8 cellular contexts compared by ENCODE assay signal in genomic region chr17:75289122-75289831, GRCh38. TPM values are rescaled to one million over a fixed set of nuclear protein-coding genes. Genes with fewer than 3 reads are reported as not detected.
A peak's percentile ranks its signal among the peaks of the same experiment; 100 is the strongest.
DNase-seq lines count a peak whose midpoint lies in the region; ATAC-seq and TF ChIP-seq lines count a peak whose summit lies in the region.

Gene SLC25A19, minus strand, starts transcription at chr17:75289433. Its CDS starts 2,669 bp downstream, at chr17:75286764.

- H3K9me3 ChIP-seq in parathyroid adenoma (ENCODE audit: control insufficient read depth, low read length) (no peaks in the 10 kb centered on the region), tibial nerve (no peaks in the 10 kb centered on the region)

- H3K79me2 ChIP-seq in parathyroid adenoma, result peaks cover 3% of the 10 kb centered on the region

- no peak within 1 kb of the TSS for H3K9ac ChIP-seq in parathyroid adenoma

- H2AFZ ChIP-seq in parathyroid adenoma, result peak within 1 kb of the TSS; percentile 96

- H3K36me3 ChIP-seq in parathyroid adenoma (ENCODE audit: control insufficient read depth, insufficient read depth, low read length) (no peaks in the 10 kb centered on the region), tibial nerve (peaks cover 0 to 23% (median 0%) of the 10 kb centered on the region in 3 donors)

- H3K27ac ChIP-seq in parathyroid adenoma, result peak within 1 kb of the TSS; percentile 83
- peak within 1 kb of the TSS; percentile 56 to 95 (median 93) for H3K27ac ChIP-seq in tibial nerve

- peak; percentile 58 for TF ChIP-seq CTCF in GM12874 (IDR thresholded peaks at IDR 0.05; ENCODE audit: insufficient read depth, low read depth, low read length)
- no peak for TF ChIP-seq CTCF in parathyroid adenoma (IDR thresholded peaks at IDR 0.05)
- peak in 1 of 5 experiments; percentile 16 for TF ChIP-seq CTCF in tibial nerve (IDR thresholded peaks at IDR 0.05)

- H3K27ac Mint-ChIP-seq in activated naive CD8-positive, alpha-beta T cell treated with anti-CD3 and anti-CD28 coated beads, Interleukin-2, amount 50 U/mL, for 24 hours, result peak within 1 kb of the TSS; percentile 100

- H3K4me1 Mint-ChIP-seq in activated naive CD8-positive, alpha-beta T cell treated with anti-CD3 and anti-CD28 coated beads, Interleukin-2, amount 50 U/mL, for 24 hours, result peaks cover 39% of the 10 kb centered on the region

- peak; percentile 47 to 93 for TF ChIP-seq EP300 in tibial nerve (IDR thresholded peaks at IDR 0.05)

- WGBS in tibial nerve, 2 donors, result 0% methylated on average over 50 to 60 of the region's 65 CpGs

- peaks cover 26% of the 10 kb centered on the region for H3K36me3 Mint-ChIP-seq in activated naive CD8-positive, alpha-beta T cell treated with anti-CD3 and anti-CD28 coated beads, Interleukin-2, amount 50 U/mL, for 24 hours (ENCODE audit: low read depth)

- peak; percentile 92 for DNase-seq in NCI-H1417 treated with DMSO at 0.1 percent for 48 hours (lab: John Stamatoyannopoulos, UW)
- peak; percentile 98 for DNase-seq in SW480 (ENCODE audit: low spot score)
- DNase-seq in activated naive CD8-positive, alpha-beta T cell treated with anti-CD3 and anti-CD28 coated beads, Interleukin-2, amount 50 U/mL, for 24 hours, result peak; percentile 95
- peak; percentile 99 for DNase-seq in Right ventricle myocardium superior
- DNase-seq in tibial nerve (ENCODE audit: low spot score in 2 of 2), result peak; percentile 94 to 96

- intact Hi-C loops in Right ventricle myocardium superior (cut with DNase I), result no loop called here

- H3K4me3 Mint-ChIP-seq in activated naive CD8-positive, alpha-beta T cell treated with anti-CD3 and anti-CD28 coated beads, Interleukin-2, amount 50 U/mL, for 24 hours, result peak within 1 kb of the TSS; percentile 95

- H3K27me3 ChIP-seq in parathyroid adenoma (ENCODE audit: control insufficient read depth, insufficient read depth, low read length) (no peaks in the 10 kb centered on the region), tibial nerve (no peaks in the 10 kb centered on the region)

- TF ChIP-seq POLR2A in tibial nerve (IDR thresholded peaks at IDR 0.05), result peak; percentile 78 to 95

- H3K4me3 ChIP-seq in parathyroid adenoma (ENCODE audit: low read depth, low read length) (peak within 1 kb of the TSS; percentile 65), tibial nerve (peak within 1 kb of the TSS; percentile 66 to 83 (median 72))

- ATAC-seq in HG02763 (IDR thresholded peaks at IDR 0.05; ENCODE audit: unreplicated experiment), result peak; percentile 88
- ATAC-seq in activated naive CD8-positive, alpha-beta T cell treated with anti-CD3 and anti-CD28 coated beads, Interleukin-2, amount 50 U/mL, for 24 hours, result peak; percentile 95
- peak; percentile 98 for ATAC-seq in Right ventricle myocardium superior (ENCODE audit: poor library complexity)

- no peaks in the 10 kb centered on the region for H3K4me1 ChIP-seq in parathyroid adenoma
- H3K4me1 ChIP-seq in tibial nerve, result peaks cover 0 to 14% (median 4%) of the 10 kb centered on the region in 4 donors

- peaks cover 1% of the 10 kb centered on the region for H3K27me3 Mint-ChIP-seq in activated naive CD8-positive, alpha-beta T cell treated with anti-CD3 and anti-CD28 coated beads, Interleukin-2, amount 50 U/mL, for 24 hours

- no peaks in the 10 kb centered on the region for H3K9me3 Mint-ChIP-seq in activated naive CD8-positive, alpha-beta T cell treated with anti-CD3 and anti-CD28 coated beads, Interleukin-2, amount 50 U/mL, for 24 hours

- H3K4me2 ChIP-seq in parathyroid adenoma (ENCODE audit: low read length), result peak within 1 kb of the TSS; percentile 75

RNA-seq across cellular contexts. Expression of gene SLC25A19, which starts in this region (rescaled TPM):
- total RNA-seq in Right ventricle myocardium superior, result 12.5 TPM
- 10 to 100 TPM; 16.7 to 23.1 (median 20.1) TPM for total RNA-seq in tibial nerve

Comparison
In these comparisons a context has a peak if more than half of its experiments do, and no peak if none do; other contexts are left out.
1. Peak in every context shown above with its lines: DNase-seq, ATAC-seq, H3K4me3 ChIP-seq and H3K27ac ChIP-seq.